16 cellular contexts compared by ENCODE assay signal in the genomic region with DNA sequence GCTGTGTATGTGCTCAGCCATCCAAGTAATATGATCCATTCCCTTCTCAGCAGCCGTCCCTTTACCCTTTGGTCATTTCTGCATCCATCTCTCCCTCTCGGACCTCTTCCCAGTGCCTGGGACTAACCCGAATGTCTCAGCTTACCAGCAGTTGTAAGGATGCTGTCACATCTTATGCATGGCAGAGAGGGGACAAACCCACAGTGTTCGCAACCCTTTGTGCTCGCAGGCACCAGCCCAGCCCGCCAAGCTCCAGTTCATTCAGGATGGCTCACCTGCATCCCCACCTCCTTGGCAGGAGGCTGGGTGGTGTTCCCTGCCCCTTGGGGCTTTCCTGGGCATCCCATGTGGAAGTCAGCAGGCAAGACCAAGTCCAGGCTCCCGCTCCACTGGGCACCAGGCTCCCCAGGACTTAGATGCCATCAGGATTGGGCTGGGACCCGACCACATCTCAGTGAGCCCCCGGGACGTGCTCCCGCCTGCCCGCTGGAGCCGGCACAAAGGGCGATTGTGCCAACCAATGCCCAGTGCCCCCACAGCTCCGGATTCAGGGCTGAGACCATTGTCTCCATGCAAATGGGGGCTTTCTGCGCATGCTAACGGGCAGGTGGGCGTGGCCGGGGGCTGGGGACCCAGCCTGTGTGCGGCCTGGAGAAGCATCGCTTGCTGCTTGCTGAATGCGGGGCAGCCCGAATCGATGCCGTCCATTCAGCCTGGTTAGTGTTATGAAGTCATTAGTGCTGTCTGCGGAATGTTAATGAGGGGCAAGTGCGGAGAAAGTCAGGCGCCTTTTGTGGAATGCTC.
DNase-seq lines count a peak whose midpoint lies in the region; ATAC-seq and TF ChIP-seq lines count a peak whose summit lies in the region.
"Had no signal": no experiment of that assay in that cellular context is flagged by ENCODE, and none has a peak within 500 bp of the region (broad histone marks: within the 10 kb centered on the region; RNA-seq: fewer than 3 reads in every experiment).

No MANE protein-coding gene starts in this region.

- H3K4me2 ChIP-seq in MM.1S (ENCODE audit: low read depth, low read length), result no peak overlapping the region

- no peak overlapping the region for H3K27ac Mint-ChIP-seq in stimulated activated naive B cell treated with anti-CD40 and anti-IgM and Interleukin-4, amounts not matched to agents 10 μg/mL and 1 μg/mL and 100 μg/mL, for 72 hours
- H3K27ac Mint-ChIP-seq: activated T-cell treated with anti-CD3 and anti-CD28 coated beads, Interleukin-2, amount 50 U/mL, for 24 hours had no signal

- H4K20me1 ChIP-seq in MM.1S (ENCODE audit: insufficient read depth, low read length), result no peaks in the 10 kb centered on the region

- no peaks in the 10 kb centered on the region for H3K27me3 Mint-ChIP-seq in stimulated activated naive B cell treated with anti-CD40 and anti-IgM and Interleukin-4, amounts not matched to agents 10 μg/mL and 1 μg/mL and 100 μg/mL, for 72 hours
- H3K27me3 Mint-ChIP-seq: activated T-cell treated with anti-CD3 and anti-CD28 coated beads, Interleukin-2, amount 50 U/mL, for 24 hours had no signal

- H3K9ac ChIP-seq in MM.1S (ENCODE audit: low read length), result no peak overlapping the region

- no peak overlapping the region for H2AFZ ChIP-seq in MM.1S (ENCODE audit: low read length)

- no peaks in the 10 kb centered on the region for H3K4me1 Mint-ChIP-seq in stimulated activated naive B cell treated with anti-CD40 and anti-IgM and Interleukin-4, amounts not matched to agents 10 μg/mL and 1 μg/mL and 100 μg/mL, for 72 hours

- TF ChIP-seq CTCF in right atrium auricular region (IDR thresholded peaks at IDR 0.05) (no peak), lower lobe of right lung (IDR thresholded peaks at IDR 0.05) (no peak), thyroid gland (IDR thresholded peaks at IDR 0.05) (no peak), MM.1S (IDR thresholded peaks at IDR 0.05; ENCODE audit: low read length) (no peak)

- no peaks in the 10 kb centered on the region for H3K27me3 ChIP-seq in right atrium auricular region
- H3K27me3 ChIP-seq in lower lobe of right lung (ENCODE audit: low read depth), result no peaks in the 10 kb centered on the region
- H3K27me3 ChIP-seq in thyroid gland, result no peaks in the 10 kb centered on the region
- no peaks in the 10 kb centered on the region for H3K27me3 ChIP-seq in MM.1S (replicated peaks; ENCODE audit: insufficient read depth, low read length)
- H3K27me3 ChIP-seq: gastrocnemius medialis, uterus had no signal

- H3K4me1 ChIP-seq in right atrium auricular region (no peaks in the 10 kb centered on the region), lower lobe of right lung (no peaks in the 10 kb centered on the region), thyroid gland (no peaks in the 10 kb centered on the region), MM.1S (ENCODE audit: low read length) (peaks cover 5% of the 10 kb centered on the region; the same call in 1 of the 2 replicates)
- H3K4me1 ChIP-seq: gastrocnemius medialis, uterus had no signal

- no peak overlapping the region for H3K4me3 ChIP-seq in right atrium auricular region
- H3K4me3 ChIP-seq in lower lobe of right lung, result no peak overlapping the region
- H3K4me3 ChIP-seq in thyroid gland (replicated peaks in 1 of 3), result no peak overlapping the region
- H3K4me3 ChIP-seq in MM.1S (ENCODE audit: low read length), result no peak overlapping the region
- H3K4me3 ChIP-seq: gastrocnemius medialis, uterus had no signal

- H3F3A ChIP-seq in MM.1S (ENCODE audit: insufficient read depth, low read length), result no peaks in the 10 kb centered on the region

- H3K36me3 Mint-ChIP-seq in stimulated activated naive B cell treated with anti-CD40 and anti-IgM and Interleukin-4, amounts not matched to agents 10 μg/mL and 1 μg/mL and 100 μg/mL, for 72 hours, result peaks cover 2 to 27% of the 10 kb centered on the region in 2 donors

- intact Hi-C loops in left cardiac atrium (cut with DNase I), result no loop called here
- intact Hi-C loops in lower lobe of right lung (cut with DNase I), result no loop called here
- intact Hi-C loops in thyroid gland (cut with DNase I), result no loop called here

- WGBS in thyroid gland, 2 donors, result 86 to 90% methylated on average over 15 to 27 of the region's 28 CpGs

- H3K4me3 Mint-ChIP-seq in stimulated activated naive B cell treated with anti-CD40 and anti-IgM and Interleukin-4, amounts not matched to agents 10 μg/mL and 1 μg/mL and 100 μg/mL, for 72 hours, result no peak overlapping the region
- H3K4me3 Mint-ChIP-seq: activated T-cell treated with anti-CD3 and anti-CD28 coated beads, Interleukin-2, amount 50 U/mL, for 24 hours had no signal

- H3K9me3 Mint-ChIP-seq in stimulated activated naive B cell treated with anti-CD40 and anti-IgM and Interleukin-4, amounts not matched to agents 10 μg/mL and 1 μg/mL and 100 μg/mL, for 72 hours, result no peaks in the 10 kb centered on the region

- H3K9me2 ChIP-seq in MM.1S (replicated peaks; ENCODE audit: insufficient read depth, low read length), result no peaks in the 10 kb centered on the region

- no peak for ATAC-seq in left cardiac atrium
- ATAC-seq in lower lobe of right lung, result no peak
- ATAC-seq in stimulated activated naive B cell treated with anti-CD40 and anti-IgM and Interleukin-4, amounts not matched to agents 10 μg/mL and 1 μg/mL and 100 μg/mL, for 72 hours (replicated peaks), result no peak
- ATAC-seq: activated CD4-positive, CD25-positive, alpha-beta regulatory T cell treated with anti-CD3 and anti-CD28 coated beads, Interleukin-2, amount 50 U/mL, for 24 hours; gastrocnemius medialis; left lobe of liver had no signal

- H3K27ac ChIP-seq in right atrium auricular region, result no peak overlapping the region
- peak overlapping the region; percentile 17 for H3K27ac ChIP-seq in caudate nucleus (ENCODE audit: low read depth, low read length)
- no peak overlapping the region for H3K27ac ChIP-seq in lower lobe of right lung
- H3K27ac ChIP-seq in thyroid gland, result no peak overlapping the region
- H3K27ac ChIP-seq in MM.1S (ENCODE audit: low read length), result no peak overlapping the region
- H3K27ac ChIP-seq: gastrocnemius medialis, uterus had no signal

- TF ChIP-seq POLR2A in thyroid gland (IDR thresholded peaks at IDR 0.05), result no peak

- H3K9me3 ChIP-seq in right atrium auricular region, result peaks cover 0 to 4% of the 10 kb centered on the region in 2 donors
- H3K9me3 ChIP-seq in lower lobe of right lung, result no peaks in the 10 kb centered on the region
- H3K9me3 ChIP-seq in thyroid gland, result no peaks in the 10 kb centered on the region
- no peaks in the 10 kb centered on the region for H3K9me3 ChIP-seq in MM.1S (replicated peaks; ENCODE audit: insufficient read depth, low read length)
- H3K9me3 ChIP-seq: gastrocnemius medialis, uterus had no signal

- H3K79me2 ChIP-seq in MM.1S (ENCODE audit: low read length), result no peaks in the 10 kb centered on the region

- DNase-seq in left cardiac atrium, result peak; percentile 10
- no peak for DNase-seq in right atrium auricular region (ENCODE audit: low spot score)
- DNase-seq in caudate nucleus (lab: John Stamatoyannopoulos, UW), result peak in 54 of 61 donors; percentile 18 to 88 (median 74)
- peak; percentile 27 for DNase-seq in lower lobe of right lung
- DNase-seq in thyroid gland, result peak; percentile 0 to 1
- DNase-seq in MM.1S, result no peak
- no peak for DNase-seq in stimulated activated naive B cell treated with anti-CD40 and anti-IgM and Interleukin-4, amounts not matched to agents 10 μg/mL and 1 μg/mL and 100 μg/mL, for 72 hours
- no peak for DNase-seq in SW480 (ENCODE audit: low spot score)
- DNase-seq: ACHN; activated T-cell treated with anti-CD3 and anti-CD28 coated beads, Interleukin-2, amount 50 U/mL, for 24 hours; amniotic stem cell; effector CD8-positive, alpha-beta T cell; uterus had no signal

- no peaks in the 10 kb centered on the region for H3K36me3 ChIP-seq in right atrium auricular region
- no peaks in the 10 kb centered on the region for H3K36me3 ChIP-seq in lower lobe of right lung
- peaks cover 9 to 10% of the 10 kb centered on the region in 2 donors for H3K36me3 ChIP-seq in thyroid gland
- H3K36me3 ChIP-seq in MM.1S (replicated peaks; ENCODE audit: insufficient read depth, low read length), result no peaks in the 10 kb centered on the region
- H3K36me3 ChIP-seq: gastrocnemius medialis, uterus had no signal

Comparison
In these comparisons a context has a peak if more than half of its experiments do, and no peak if none do; other contexts are left out.
1. DNase-seq: peak in left cardiac atrium (single experiment), caudate nucleus (54 of 61), lower lobe of right lung (single experiment) and thyroid gland (2 of 2); none in right atrium auricular region (single experiment), MM.1S (single experiment), stimulated activated naive B cell treated with anti-CD40 and anti-IgM and Interleukin-4, amounts not matched to agents 10 μg/mL and 1 μg/mL and 100 μg/mL, for 72 hours (single experiment) and SW480 (single experiment).